In genomic region chr6:2186516-2186915, GRCh38 we compare ENCODE assay signal across 9 cellular contexts. TPM values are rescaled to one million over a fixed set of nuclear protein-coding genes. Genes with fewer than 3 reads are reported as not detected.
A peak's percentile ranks its signal among the peaks of the same experiment; 100 is the strongest.
DNase-seq lines count a peak whose midpoint lies in the region; ATAC-seq and TF ChIP-seq lines count a peak whose summit lies in the region.
"Had no signal": no experiment of that assay in that cellular context is flagged by ENCODE, and none has a peak within 500 bp of the region (broad histone marks: within the 10 kb centered on the region; RNA-seq: fewer than 3 reads in every experiment).

No MANE protein-coding gene starts in this region.

- peaks cover 6% of the 10 kb centered on the region for H3K27me3 Mint-ChIP-seq in activated CD8-positive, alpha-beta T cell treated with anti-CD3 and anti-CD28 coated beads for 36 hours
- H3K27me3 Mint-ChIP-seq in activated CD8-positive, alpha-beta T cell treated with anti-CD3 and anti-CD28 coated beads, Interleukin-2, amount 10 ng/mL, durations not matched to agents 7 days and 5 days (ENCODE audit: low read depth): no peaks in the 10 kb centered on the region
- peaks cover 2% of the 10 kb centered on the region for H3K27me3 Mint-ChIP-seq in activated naive CD8-positive, alpha-beta T cell treated with anti-CD3 and anti-CD28 coated beads, Interleukin-2, amount 50 U/mL, for 24 hours

- H3K36me3 Mint-ChIP-seq in activated CD8-positive, alpha-beta T cell treated with anti-CD3 and anti-CD28 coated beads for 36 hours (ENCODE audit: low read depth): peaks cover 2% of the 10 kb centered on the region
- H3K36me3 Mint-ChIP-seq in activated CD8-positive, alpha-beta T cell treated with anti-CD3 and anti-CD28 coated beads, Interleukin-2, amount 10 ng/mL, durations not matched to agents 7 days and 5 days (ENCODE audit: low read depth): no peaks in the 10 kb centered on the region
- no peaks in the 10 kb centered on the region for H3K36me3 Mint-ChIP-seq in activated naive CD8-positive, alpha-beta T cell treated with anti-CD3 and anti-CD28 coated beads, Interleukin-2, amount 50 U/mL, for 24 hours (ENCODE audit: low read depth)

- ATAC-seq in activated CD8-positive, alpha-beta T cell treated with anti-CD3 and anti-CD28 coated beads for 36 hours: peak; percentile 72
- ATAC-seq in activated CD8-positive, alpha-beta T cell treated with anti-CD3 and anti-CD28 coated beads, Interleukin-2, amount 10 ng/mL, durations not matched to agents 7 days and 5 days: no peak
- ATAC-seq in GM21360 (IDR thresholded peaks at IDR 0.05; ENCODE audit: unreplicated experiment): peak; percentile 84
- peak; percentile 85 for ATAC-seq in HG03066 (IDR thresholded peaks at IDR 0.05; ENCODE audit: low read depth, unreplicated experiment)
- peak; percentile 70 for ATAC-seq in activated naive CD8-positive, alpha-beta T cell treated with anti-CD3 and anti-CD28 coated beads, Interleukin-2, amount 50 U/mL, for 24 hours
- ATAC-seq in HG02840 (IDR thresholded peaks at IDR 0.05; ENCODE audit: low FRiP score, unreplicated experiment): no peak
- ATAC-seq: esophagus mucosa had no signal

- no peak overlapping the region for H3K27ac Mint-ChIP-seq in activated CD8-positive, alpha-beta T cell treated with anti-CD3 and anti-CD28 coated beads for 36 hours
- no peak overlapping the region for H3K27ac Mint-ChIP-seq in activated CD8-positive, alpha-beta T cell treated with anti-CD3 and anti-CD28 coated beads, Interleukin-2, amount 10 ng/mL, durations not matched to agents 7 days and 5 days
- no peak overlapping the region for H3K27ac Mint-ChIP-seq in activated naive CD8-positive, alpha-beta T cell treated with anti-CD3 and anti-CD28 coated beads, Interleukin-2, amount 50 U/mL, for 24 hours

- intact Hi-C loops in activated CD8-positive, alpha-beta T cell treated with anti-CD3 and anti-CD28 coated beads for 36 hours (cut with micrococcal nuclease): loop anchor here (5.0 to 10.0 kb wide), 2 partner anchors 74 to 412 kb away; no protein-coding TSS in a partner anchor

- peaks cover 49% of the 10 kb centered on the region for H3K4me1 Mint-ChIP-seq in activated CD8-positive, alpha-beta T cell treated with anti-CD3 and anti-CD28 coated beads for 36 hours (ENCODE audit: low read depth)
- peaks cover 7% of the 10 kb centered on the region for H3K4me1 Mint-ChIP-seq in activated CD8-positive, alpha-beta T cell treated with anti-CD3 and anti-CD28 coated beads, Interleukin-2, amount 10 ng/mL, durations not matched to agents 7 days and 5 days (ENCODE audit: low read depth)
- peaks cover 40% of the 10 kb centered on the region for H3K4me1 Mint-ChIP-seq in activated naive CD8-positive, alpha-beta T cell treated with anti-CD3 and anti-CD28 coated beads, Interleukin-2, amount 50 U/mL, for 24 hours

- TF ChIP-seq CTCF in activated CD8-positive, alpha-beta T cell treated with anti-CD3 and anti-CD28 coated beads for 36 hours (IDR thresholded peaks at IDR 0.05): no peak

- no peaks in the 10 kb centered on the region for H3K9me3 Mint-ChIP-seq in activated CD8-positive, alpha-beta T cell treated with anti-CD3 and anti-CD28 coated beads for 36 hours
- no peaks in the 10 kb centered on the region for H3K9me3 Mint-ChIP-seq in activated CD8-positive, alpha-beta T cell treated with anti-CD3 and anti-CD28 coated beads, Interleukin-2, amount 10 ng/mL, durations not matched to agents 7 days and 5 days (ENCODE audit: insufficient read depth)
- no peaks in the 10 kb centered on the region for H3K9me3 Mint-ChIP-seq in activated naive CD8-positive, alpha-beta T cell treated with anti-CD3 and anti-CD28 coated beads, Interleukin-2, amount 50 U/mL, for 24 hours

- CTCF ChIA-PET in activated CD8-positive, alpha-beta T cell treated with anti-CD3 and anti-CD28 coated beads for 36 hours (lab: Charles Lee): interaction anchor here (1.0 to 1.5 kb wide), 2 partner anchors 11 to 82 kb away, joined by 4 read pairs; no protein-coding TSS in a partner anchor
- CTCF ChIA-PET in activated CD8-positive, alpha-beta T cell treated with anti-CD3 and anti-CD28 coated beads, Interleukin-2, amount 10 ng/mL, durations not matched to agents 7 days and 5 days (lab: Charles Lee): interaction anchor here (0.9 kb wide), 1 partner anchor 167 kb away, joined by 3 read pairs; no protein-coding TSS in a partner anchor

- H3K4me3 Mint-ChIP-seq in activated CD8-positive, alpha-beta T cell treated with anti-CD3 and anti-CD28 coated beads for 36 hours: no peak overlapping the region
- H3K4me3 Mint-ChIP-seq in activated CD8-positive, alpha-beta T cell treated with anti-CD3 and anti-CD28 coated beads, Interleukin-2, amount 10 ng/mL, durations not matched to agents 7 days and 5 days: no peak overlapping the region
- H3K4me3 Mint-ChIP-seq in activated naive CD8-positive, alpha-beta T cell treated with anti-CD3 and anti-CD28 coated beads, Interleukin-2, amount 50 U/mL, for 24 hours: no peak overlapping the region

- peak; percentile 65 for DNase-seq in activated CD8-positive, alpha-beta T cell treated with anti-CD3 and anti-CD28 coated beads for 36 hours
- no peak for DNase-seq in activated CD8-positive, alpha-beta T cell treated with anti-CD3 and anti-CD28 coated beads, Interleukin-2, amount 10 ng/mL, durations not matched to agents 7 days and 5 days
- DNase-seq in activated naive CD8-positive, alpha-beta T cell treated with anti-CD3 and anti-CD28 coated beads, Interleukin-2, amount 50 U/mL, for 24 hours: peak; percentile 22
- DNase-seq in RPMI8226: no peak
- DNase-seq in Ammon's horn (ENCODE audit: low spot score): no peak

- POLR2A ChIA-PET in activated CD8-positive, alpha-beta T cell treated with anti-CD3 and anti-CD28 coated beads for 36 hours (lab: Charles Lee): no interaction called here
- POLR2A ChIA-PET in activated CD8-positive, alpha-beta T cell treated with anti-CD3 and anti-CD28 coated beads, Interleukin-2, amount 10 ng/mL, durations not matched to agents 7 days and 5 days (lab: Charles Lee): no interaction called here

RNA-seq across cellular contexts. Expression of gene GMDS, which starts 58.9 kb away (rescaled TPM):
- total RNA-seq in activated CD8-positive, alpha-beta T cell treated with anti-CD3 and anti-CD28 coated beads for 36 hours: 10 to 100 TPM; 36.6 to 42.8 TPM
- 10 to 100 TPM; 30.3 to 38.5 TPM for total RNA-seq in activated CD8-positive, alpha-beta T cell treated with anti-CD3 and anti-CD28 coated beads, Interleukin-2, amount 10 ng/mL, durations not matched to agents 7 days and 5 days

Comparison
In these comparisons a context has a peak if more than half of its experiments do, and no peak if none do; other contexts are left out.
1. ATAC-seq: peak in activated CD8-positive, alpha-beta T cell treated with anti-CD3 and anti-CD28 coated beads for 36 hours (single experiment), GM21360 (single experiment), HG03066 (single experiment) and activated naive CD8-positive, alpha-beta T cell treated with anti-CD3 and anti-CD28 coated beads, Interleukin-2, amount 50 U/mL, for 24 hours (single experiment); none in activated CD8-positive, alpha-beta T cell treated with anti-CD3 and anti-CD28 coated beads, Interleukin-2, amount 10 ng/mL, durations not matched to agents 7 days and 5 days (single experiment) and HG02840 (single experiment).
2. DNase-seq: peak in activated CD8-positive, alpha-beta T cell treated with anti-CD3 and anti-CD28 coated beads for 36 hours (single experiment) and activated naive CD8-positive, alpha-beta T cell treated with anti-CD3 and anti-CD28 coated beads, Interleukin-2, amount 50 U/mL, for 24 hours (single experiment); none in activated CD8-positive, alpha-beta T cell treated with anti-CD3 and anti-CD28 coated beads, Interleukin-2, amount 10 ng/mL, durations not matched to agents 7 days and 5 days (single experiment), RPMI8226 (single experiment) and Ammon's horn (single experiment).